ENCODE assay signal across 14 cellular contexts in the genomic region with DNA sequence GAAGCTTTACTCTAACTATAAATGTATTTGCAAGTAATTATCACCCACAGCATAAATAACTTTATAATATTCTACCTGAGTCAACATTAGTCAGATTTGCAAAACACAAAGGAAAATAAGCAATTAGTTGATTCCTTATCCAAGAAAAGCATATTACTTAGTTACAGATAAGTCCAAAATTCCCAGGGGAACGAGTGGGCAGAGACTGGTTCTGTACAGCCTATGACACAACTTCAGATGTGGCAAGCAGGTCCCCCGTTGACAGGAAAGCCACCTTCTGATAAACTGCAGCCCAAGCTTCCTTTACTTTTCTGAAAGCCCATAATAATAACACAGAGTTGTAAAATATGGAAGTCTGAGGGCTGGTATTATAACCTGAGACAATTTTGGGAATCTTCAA.
"Had no signal": no experiment of that assay in that cellular context is flagged by ENCODE, and none has a peak within 500 bp of the region (broad histone marks: within the 10 kb centered on the region; RNA-seq: fewer than 3 reads in every experiment).

No MANE protein-coding gene starts in this region.

- H3K9me3 ChIP-seq: adrenal gland, body of pancreas, ovary had no signal

- H2AFZ ChIP-seq: hepatocyte, neural progenitor cell had no signal

- H3K79me2 ChIP-seq: hepatocyte had no signal

- H3K4me2 ChIP-seq: hepatocyte, neural progenitor cell had no signal

- H3K9ac ChIP-seq: neural progenitor cell had no signal

- H3K4me1 ChIP-seq: adrenal gland, body of pancreas, neural progenitor cell had no signal

- H3K27ac ChIP-seq: adrenal gland, body of pancreas, hepatocyte, neural progenitor cell, ovary had no signal

- DNase-seq: activated B cell treated with CpG ODN at 0.5 μM for 24 hours; activated CD4-positive, alpha-beta T cell treated with anti-CD3 and anti-CD28 coated beads for 48 hours; activated CD8-positive, alpha-beta T cell treated with anti-CD3 and anti-CD28 coated beads for 36 hours; activated effector memory CD4-positive, alpha-beta T cell treated with anti-CD3 and anti-CD28 coated beads, Interleukin-2, amount 50 U/mL, for 16 hours; activated T-cell treated with anti-CD3 and anti-CD28 coated beads, Interleukin-2, amount 50 U/mL, for 4 hours; adrenal gland; body of pancreas; effector memory CD8-positive, alpha-beta T cell; naive B cell; ovary; stimulated activated CD4-positive, alpha-beta T cell treated with anti-CD3 and anti-CD28 coated beads, Interleukin-2, amount 100 ng/mL, for 48 hours had no signal

- H3K27me3 ChIP-seq: body of pancreas, hepatocyte, neural progenitor cell, ovary had no signal

- H3K4me3 ChIP-seq: adrenal gland, body of pancreas, hepatocyte, lung, neural progenitor cell, ovary had no signal

- H3K36me3 ChIP-seq: adrenal gland, neural progenitor cell, ovary had no signal
